In the genomic region with DNA sequence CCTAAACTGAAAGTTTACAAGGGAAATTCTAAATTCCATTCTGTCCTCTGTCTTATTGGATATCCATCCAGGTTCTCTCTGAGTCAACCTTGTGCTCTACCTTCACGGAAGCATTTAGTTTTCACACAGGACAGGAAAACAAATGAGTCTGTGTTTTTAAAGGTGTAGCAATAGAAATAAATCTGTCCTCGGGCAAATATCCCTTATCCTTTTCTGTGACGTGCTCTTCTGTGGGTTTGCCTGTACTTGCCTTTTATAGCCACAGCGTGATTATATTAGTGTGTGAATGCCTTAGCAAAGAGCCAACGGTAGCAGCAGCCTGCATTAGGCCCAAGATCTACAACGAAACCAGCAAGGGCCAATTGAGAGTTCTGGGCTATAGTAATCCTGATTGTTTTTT, we compare ENCODE assay signal across 14 cellular contexts.
DNase-seq lines count a peak whose midpoint lies in the region; ATAC-seq and TF ChIP-seq lines count a peak whose summit lies in the region.
"Had no signal": no experiment of that assay in that cellular context is flagged by ENCODE, and none has a peak within 500 bp of the region (broad histone marks: within the 10 kb centered on the region; RNA-seq: fewer than 3 reads in every experiment).

No MANE protein-coding gene starts in this region.

- H3K4me1 ChIP-seq in RWPE2 (ENCODE audit: insufficient read depth, poor library complexity, severe bottlenecking) (no peaks in the 10 kb centered on the region), osteoblast (ENCODE audit: insufficient read depth, low read length) (no peaks in the 10 kb centered on the region)
- H3K4me1 ChIP-seq: BLaER1 treated with 17β-estradiol and CSF1 and Interleukin-3, amounts not matched to agents 10 nM and 100 nM had no signal

- H3K36me3 ChIP-seq in RWPE2 (ENCODE audit: low read depth) (no peaks in the 10 kb centered on the region), osteoblast (ENCODE audit: insufficient read depth, low read length) (no peaks in the 10 kb centered on the region)
- H3K36me3 ChIP-seq: BLaER1 treated with 17β-estradiol and CSF1 and Interleukin-3, amounts not matched to agents 10 nM and 100 nM had no signal

- H3K27me3 ChIP-seq in RWPE2 (ENCODE audit: insufficient read depth, poor library complexity, severe bottlenecking) (no peaks in the 10 kb centered on the region), osteoblast (ENCODE audit: insufficient read depth, low read length) (no peaks in the 10 kb centered on the region)
- H3K27me3 ChIP-seq: BLaER1 treated with 17β-estradiol and CSF1 and Interleukin-3, amounts not matched to agents 10 nM and 100 nM had no signal

- no peaks in the 10 kb centered on the region for H3K9me3 ChIP-seq in RWPE2 (ENCODE audit: severe bottlenecking)
- H3K9me3 ChIP-seq in osteoblast (ENCODE audit: low read depth, low read length) = no peaks in the 10 kb centered on the region
- H3K9me3 ChIP-seq: BLaER1 treated with 17β-estradiol and CSF1 and Interleukin-3, amounts not matched to agents 10 nM and 100 nM had no signal

- H3K4me3 ChIP-seq in RWPE2 (ENCODE audit: severe bottlenecking) (no peak overlapping the region), osteoblast (ENCODE audit: insufficient read depth, low read length) (no peak overlapping the region)
- H3K4me3 ChIP-seq: BLaER1 treated with 17β-estradiol and CSF1 and Interleukin-3, amounts not matched to agents 10 nM and 100 nM had no signal

- ATAC-seq in RWPE2 (ENCODE audit: low read depth) (peak; percentile 84), GM21526 (IDR thresholded peaks at IDR 0.05; ENCODE audit: low FRiP score, unreplicated experiment) (no peak), HG02981 (IDR thresholded peaks at IDR 0.05; ENCODE audit: unreplicated experiment) (no peak)
- ATAC-seq: CD8-positive, alpha-beta T cell had no signal

- H4K20me1 ChIP-seq in osteoblast (ENCODE audit: insufficient read depth, low read length) = no peaks in the 10 kb centered on the region
- H4K20me1 ChIP-seq: BLaER1 treated with 17β-estradiol and CSF1 and Interleukin-3, amounts not matched to agents 10 nM and 100 nM had no signal

- H3K79me2 ChIP-seq in osteoblast (ENCODE audit: insufficient read depth, low read length) = no peaks in the 10 kb centered on the region

- DNase-seq in NCI-H1048 (lab: John Stamatoyannopoulos, UW) = peak; percentile 14
- no peak for DNase-seq in RWPE2 (ENCODE audit: low spot score)
- peak; percentile 74 for DNase-seq in epithelial cell of prostate (ENCODE audit: low read depth, low spot score)
- DNase-seq in osteoblast (ENCODE audit: insufficient read length, low spot score, missing footprints) = no peak
- no peak for DNase-seq in caudate nucleus (lab: John Stamatoyannopoulos, UW)
- DNase-seq: Calu3; CD8-positive, alpha-beta T cell; DMS79 treated with DMSO at 0.1 percent for 48 hours; GF-D8; H9; IMR-90 had no signal

- H3K27ac ChIP-seq in RWPE2 (ENCODE audit: poor library complexity, severe bottlenecking) = peak overlapping the region; percentile 33
- peak overlapping the region; percentile 11 for H3K27ac ChIP-seq in epithelial cell of prostate
- no peak overlapping the region for H3K27ac ChIP-seq in osteoblast (ENCODE audit: low read depth, low read length)
- no peak overlapping the region for H3K27ac ChIP-seq in caudate nucleus (ENCODE audit: low read depth, low read length)
- H3K27ac ChIP-seq: BLaER1 treated with 17β-estradiol and CSF1 and Interleukin-3, amounts not matched to agents 10 nM and 100 nM had no signal

- H2AFZ ChIP-seq in osteoblast (ENCODE audit: low read length) = peak overlapping the region; percentile 70

- no peak overlapping the region for H3K4me2 ChIP-seq in osteoblast (ENCODE audit: insufficient read depth, low read length)
- H3K4me2 ChIP-seq: BLaER1 treated with 17β-estradiol and CSF1 and Interleukin-3, amounts not matched to agents 10 nM and 100 nM had no signal

- TF ChIP-seq CTCF in RWPE2 (IDR thresholded peaks at IDR 0.05; ENCODE audit: poor library complexity, severe bottlenecking) (no peak), osteoblast (IDR thresholded peaks at IDR 0.05; ENCODE audit: extremely low read depth, low read depth, low read length) (no peak)

Comparison
In these comparisons a context has a peak if more than half of its experiments do, and no peak if none do; other contexts are left out.
1. DNase-seq: peak in NCI-H1048 (single experiment) and epithelial cell of prostate (single experiment); none in RWPE2 (single experiment), osteoblast (single experiment) and caudate nucleus (0 of 61).
2. H3K27ac ChIP-seq: peak in RWPE2 (single experiment) and epithelial cell of prostate (single experiment); none in osteoblast (single experiment) and caudate nucleus (single experiment).